ENCODE assay signal across 2 cellular contexts in genomic region chr20:31918471-31919105, GRCh38.
TF ChIP-seq lines count a peak whose summit lies in the region.

No MANE protein-coding gene starts in this region.

TF ChIP-seq in H1, 55 proteins besides CTCF, POLR2A, EP300 and RAD21:
- TF ChIP-seq SUZ12 (IDR thresholded peaks at IDR 0.05; ENCODE audit: low read length) (no peak), YY1 (IDR thresholded peaks at IDR 0.05; ENCODE audit: low read depth, low read length) (no peak), TAF1 (IDR thresholded peaks at IDR 0.05; ENCODE audit: low read depth, low read length) (no peak), CTBP2 (IDR thresholded peaks at IDR 0.05; ENCODE audit: borderline replicate concordance, insufficient read depth, insufficient read length, low read length) (no peak), JUN (IDR thresholded peaks at IDR 0.05; ENCODE audit: low read depth, low read length) (no peak), HDAC6 (IDR thresholded peaks at IDR 0.05; ENCODE audit: low read depth, low read length) (no peak), JUND (IDR thresholded peaks at IDR 0.05; ENCODE audit: low read length) (no peak), BACH1 (IDR thresholded peaks at IDR 0.05; ENCODE audit: low read length) (no peak), GTF2F1 (IDR thresholded peaks at IDR 0.05; ENCODE audit: borderline replicate concordance, low read depth, low read length) (no peak), TAF7 (optimal IDR thresholded peaks at IDR 0.05; ENCODE audit: borderline replicate concordance, low read depth, low read length) (no peak), RBBP5 (IDR thresholded peaks at IDR 0.05; ENCODE audit: borderline replicate concordance, low read depth, low read length) (no peak), TEAD4 (IDR thresholded peaks at IDR 0.05; ENCODE audit: low read depth, low read length) (no peak), SIX5 (IDR thresholded peaks at IDR 0.05; ENCODE audit: low read depth, low read length) (no peak), TCF12 (IDR thresholded peaks at IDR 0.05; ENCODE audit: low read depth, low read length) (no peak), POLR2AphosphoS5 (IDR thresholded peaks at IDR 0.05; ENCODE audit: low read depth, low read length) (no peak)
- TF ChIP-seq, protein P1, sequence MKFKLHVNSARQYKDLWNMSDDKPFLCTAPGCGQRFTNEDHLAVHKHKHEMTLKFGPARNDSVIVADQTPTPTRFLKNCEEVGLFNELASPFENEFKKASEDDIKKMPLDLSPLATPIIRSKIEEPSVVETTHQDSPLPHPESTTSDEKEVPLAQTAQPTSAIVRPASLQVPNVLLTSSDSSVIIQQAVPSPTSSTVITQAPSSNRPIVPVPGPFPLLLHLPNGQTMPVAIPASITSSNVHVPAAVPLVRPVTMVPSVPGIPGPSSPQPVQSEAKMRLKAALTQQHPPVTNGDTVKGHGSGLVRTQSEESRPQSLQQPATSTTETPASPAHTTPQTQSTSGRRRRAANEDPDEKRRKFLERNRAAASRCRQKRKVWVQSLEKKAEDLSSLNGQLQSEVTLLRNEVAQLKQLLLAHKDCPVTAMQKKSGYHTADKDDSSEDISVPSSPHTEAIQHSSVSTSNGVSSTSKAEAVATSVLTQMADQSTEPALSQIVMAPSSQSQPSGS (IDR thresholded peaks at IDR 0.05; ENCODE audit: low read length): no peak

TF ChIP-seq in WTC11, 78 proteins besides CTCF, POLR2A, EP300 and RAD21:
- TF ChIP-seq SMAD3 (CRISPR knock-in tag; IDR thresholded peaks at IDR 0.05; ENCODE audit: borderline replicate concordance): no peak
- no peak for TF ChIP-seq FOXJ3 (CRISPR knock-in tag; IDR thresholded peaks at IDR 0.05; ENCODE audit: borderline replicate concordance)
- no peak for TF ChIP-seq HMGA2 (CRISPR knock-in tag; IDR thresholded peaks at IDR 0.05)
- TF ChIP-seq, protein P2, sequence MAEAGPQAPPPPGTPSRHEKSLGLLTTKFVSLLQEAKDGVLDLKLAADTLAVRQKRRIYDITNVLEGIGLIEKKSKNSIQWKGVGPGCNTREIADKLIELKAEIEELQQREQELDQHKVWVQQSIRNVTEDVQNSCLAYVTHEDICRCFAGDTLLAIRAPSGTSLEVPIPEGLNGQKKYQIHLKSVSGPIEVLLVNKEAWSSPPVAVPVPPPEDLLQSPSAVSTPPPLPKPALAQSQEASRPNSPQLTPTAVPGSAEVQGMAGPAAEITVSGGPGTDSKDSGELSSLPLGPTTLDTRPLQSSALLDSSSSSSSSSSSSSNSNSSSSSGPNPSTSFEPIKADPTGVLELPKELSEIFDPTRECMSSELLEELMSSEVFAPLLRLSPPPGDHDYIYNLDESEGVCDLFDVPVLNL (CRISPR knock-in tag; IDR thresholded peaks at IDR 0.05; ENCODE audit: borderline replicate concordance, low read depth): no peak
- no peak for TF ChIP-seq ZNF281 (CRISPR knock-in tag; IDR thresholded peaks at IDR 0.05)
- TF ChIP-seq FOXK1 (CRISPR knock-in tag; IDR thresholded peaks at IDR 0.05): no peak
- TF ChIP-seq NR2C2 (CRISPR knock-in tag; IDR thresholded peaks at IDR 0.05): no peak
- no peak for TF ChIP-seq ETV6 (CRISPR knock-in tag; IDR thresholded peaks at IDR 0.05)
- TF ChIP-seq ZNF138 (CRISPR knock-in tag; conservative IDR thresholded peaks at IDR 0.05): no peak
- TF ChIP-seq EMX1 (CRISPR knock-in tag; IDR thresholded peaks at IDR 0.05): no peak
- TF ChIP-seq TEAD4 (CRISPR knock-in tag; IDR thresholded peaks at IDR 0.05): no peak
- TF ChIP-seq CBFB (CRISPR knock-in tag; IDR thresholded peaks at IDR 0.05; ENCODE audit: low read depth): no peak
- no peak for TF ChIP-seq ARID4B (CRISPR knock-in tag; IDR thresholded peaks at IDR 0.05; ENCODE audit: borderline replicate concordance)
